ENCODE assay signal across 17 cellular contexts in genomic region chr9:4301302-4301701, GRCh38. TPM values are rescaled to one million over a fixed set of nuclear protein-coding genes. Genes with fewer than 3 reads are reported as not detected.
DNase-seq lines count a peak whose midpoint lies in the region; ATAC-seq, FAIRE-seq and TF ChIP-seq lines count a peak whose summit lies in the region.
"Had no signal": no experiment of that assay in that cellular context is flagged by ENCODE, and none has a peak within 500 bp of the region (broad histone marks: within the 10 kb centered on the region; RNA-seq: fewer than 3 reads in every experiment).

No MANE protein-coding gene starts in this region.

- intact Hi-C loops in CD4-positive, alpha-beta T cell (cut with DNase I, micrococcal nuclease): no loop called here
- intact Hi-C loops in activated CD8-positive, alpha-beta T cell treated with anti-CD3 and anti-CD28 coated beads for 36 hours (cut with micrococcal nuclease): no loop called here

- no peak for DNase-seq in CD4-positive, alpha-beta T cell
- DNase-seq in RCC 7860 (ENCODE audit: low spot score): peak; percentile 30
- DNase-seq in epithelial cell of esophagus (ENCODE audit: low read depth): peak; percentile 76
- no peak for DNase-seq in osteocyte (ENCODE audit: extremely low spot score, unreplicated experiment)
- DNase-seq in activated CD8-positive, alpha-beta T cell treated with anti-CD3 and anti-CD28 coated beads for 36 hours: no peak
- no peak for DNase-seq in KBM-7
- DNase-seq in NCI-H524 treated with DMSO at 0.1 percent for 48 hours (lab: John Stamatoyannopoulos, UW): no peak
- no peak for DNase-seq in COR-L47 (lab: John Stamatoyannopoulos, UW)
- DNase-seq: activated CD4-positive, alpha-beta memory T cell treated with anti-CD3 and anti-CD28 coated beads for 36 hours; gastrocnemius medialis; NCI-H1417; NCI-H69; stimulated activated CD4-positive, alpha-beta T cell treated with anti-CD3 and anti-CD28 coated beads, Interleukin-4, amount 100 ng/mL, for 24 hours; stimulated activated naive CD8-positive, alpha-beta T cell treated with anti-CD3 and anti-CD28 coated beads, Interleukin-15, Interleukin-2, amounts not matched to agents 100 U/mL and 50 U/mL, for 24 hours had no signal

- peaks cover 8% of the 10 kb centered on the region for H3K4me1 Mint-ChIP-seq in CD4-positive, alpha-beta T cell (ENCODE audit: low read depth)
- peaks cover 49% of the 10 kb centered on the region for H3K4me1 Mint-ChIP-seq in osteocyte (ENCODE audit: unreplicated experiment)
- peaks cover 54% of the 10 kb centered on the region for H3K4me1 Mint-ChIP-seq in activated CD8-positive, alpha-beta T cell treated with anti-CD3 and anti-CD28 coated beads for 36 hours (ENCODE audit: low read depth)

- peaks cover 24% of the 10 kb centered on the region for H3K27me3 Mint-ChIP-seq in CD4-positive, alpha-beta T cell
- H3K27me3 Mint-ChIP-seq in osteocyte (ENCODE audit: unreplicated experiment): no peaks in the 10 kb centered on the region
- H3K27me3 Mint-ChIP-seq in activated CD8-positive, alpha-beta T cell treated with anti-CD3 and anti-CD28 coated beads for 36 hours: peaks cover 40% of the 10 kb centered on the region

- H3K27me3 ChIP-seq in CD4-positive, alpha-beta T cell (ENCODE audit: control insufficient read depth, insufficient read depth, low read length): peaks cover 3% of the 10 kb centered on the region
- H3K27me3 ChIP-seq: gastrocnemius medialis had no signal

- TF ChIP-seq CTCF in CD4-positive, alpha-beta T cell (IDR thresholded peaks at IDR 0.05): no peak
- no peak for TF ChIP-seq CTCF in epithelial cell of esophagus (IDR thresholded peaks at IDR 0.05; ENCODE audit: insufficient read depth, low read depth, low read length, missing control alignments)
- no peak for TF ChIP-seq CTCF in osteocyte (IDR thresholded peaks at IDR 0.05)
- no peak for TF ChIP-seq CTCF in activated CD8-positive, alpha-beta T cell treated with anti-CD3 and anti-CD28 coated beads for 36 hours (IDR thresholded peaks at IDR 0.05)

- no peak overlapping the region for H3K4me3 ChIP-seq in epithelial cell of esophagus (ENCODE audit: low read length)
- H3K4me3 ChIP-seq: coronary artery, gastrocnemius medialis had no signal

- no peaks in the 10 kb centered on the region for H3K9me3 ChIP-seq in CD4-positive, alpha-beta T cell (ENCODE audit: control insufficient read depth, low read length)
- H3K9me3 ChIP-seq: gastrocnemius medialis had no signal

- POLR2A ChIA-PET in CD4-positive, alpha-beta T cell (lab: Charles Lee): interaction anchor here (0.7 kb wide), 1 partner anchor 1706 kb away, joined by 3 read pairs; a partner anchor contains a TSS
- POLR2A ChIA-PET in activated CD8-positive, alpha-beta T cell treated with anti-CD3 and anti-CD28 coated beads for 36 hours (lab: Charles Lee): no interaction called here

- in situ Hi-C loops in KBM-7 (cut with MboI; ENCODE audit: low pct_unique_long_range_greater_than_20kb, low sequenced_read_pairs): no loop called here

- no peak for ATAC-seq in CD4-positive, alpha-beta T cell (ENCODE audit: poor library complexity)
- no peak for ATAC-seq in activated CD8-positive, alpha-beta T cell treated with anti-CD3 and anti-CD28 coated beads for 36 hours
- ATAC-seq: gastrocnemius medialis, HepG2 had no signal

- H3K27ac ChIP-seq in CD4-positive, alpha-beta T cell (ENCODE audit: low read depth, low read length): no peak overlapping the region

- CTCF ChIA-PET in CD4-positive, alpha-beta T cell (lab: Charles Lee): no interaction called here
- CTCF ChIA-PET in activated CD8-positive, alpha-beta T cell treated with anti-CD3 and anti-CD28 coated beads for 36 hours (lab: Charles Lee): interaction anchor here (2.7 kb wide), 1 partner anchor 15 kb away, joined by 14 read pairs; no protein-coding TSS in a partner anchor

- no peaks in the 10 kb centered on the region for H3K9me3 Mint-ChIP-seq in CD4-positive, alpha-beta T cell
- no peaks in the 10 kb centered on the region for H3K9me3 Mint-ChIP-seq in osteocyte (ENCODE audit: unreplicated experiment)
- no peaks in the 10 kb centered on the region for H3K9me3 Mint-ChIP-seq in activated CD8-positive, alpha-beta T cell treated with anti-CD3 and anti-CD28 coated beads for 36 hours
- H3K9me3 Mint-ChIP-seq: activated CD4-positive, alpha-beta memory T cell treated with anti-CD3 and anti-CD28 coated beads for 36 hours had no signal

- peaks cover 9% of the 10 kb centered on the region for H3K36me3 Mint-ChIP-seq in CD4-positive, alpha-beta T cell (ENCODE audit: low read depth)
- no peaks in the 10 kb centered on the region for H3K36me3 Mint-ChIP-seq in osteocyte (ENCODE audit: unreplicated experiment)
- no peaks in the 10 kb centered on the region for H3K36me3 Mint-ChIP-seq in activated CD8-positive, alpha-beta T cell treated with anti-CD3 and anti-CD28 coated beads for 36 hours (ENCODE audit: low read depth)
- H3K36me3 Mint-ChIP-seq: activated CD4-positive, alpha-beta memory T cell treated with anti-CD3 and anti-CD28 coated beads for 36 hours had no signal

- peak overlapping the region; percentile 39 for H3K4me3 Mint-ChIP-seq in CD4-positive, alpha-beta T cell
- H3K4me3 Mint-ChIP-seq in osteocyte (ENCODE audit: unreplicated experiment): no peak overlapping the region
- no peak overlapping the region for H3K4me3 Mint-ChIP-seq in activated CD8-positive, alpha-beta T cell treated with anti-CD3 and anti-CD28 coated beads for 36 hours
- H3K4me3 Mint-ChIP-seq: activated CD4-positive, alpha-beta memory T cell treated with anti-CD3 and anti-CD28 coated beads for 36 hours had no signal

- H3K27ac Mint-ChIP-seq in CD4-positive, alpha-beta T cell: no peak overlapping the region
- H3K27ac Mint-ChIP-seq in osteocyte (ENCODE audit: unreplicated experiment): peak overlapping the region; percentile 76
- no peak overlapping the region for H3K27ac Mint-ChIP-seq in activated CD8-positive, alpha-beta T cell treated with anti-CD3 and anti-CD28 coated beads for 36 hours
- H3K27ac Mint-ChIP-seq: activated CD4-positive, alpha-beta memory T cell treated with anti-CD3 and anti-CD28 coated beads for 36 hours had no signal

- FAIRE-seq in RCC 7860 (lab: Jason Lieb, UNC): no peak
- FAIRE-seq: HepG2, islet of Langerhans had no signal

RNA-seq across cellular contexts. Expression of gene GLIS3, which starts 1.4 kb away (rescaled TPM):
- 1 to 10 TPM; 3.1 to 3.2 TPM for total RNA-seq in CD4-positive, alpha-beta T cell
- total RNA-seq in osteocyte: 27.1 and 30.5 TPM in 2 replicates
- total RNA-seq in activated CD8-positive, alpha-beta T cell treated with anti-CD3 and anti-CD28 coated beads for 36 hours: 1 to 10 TPM; 1.5 to 2.1 TPM

Comparison
In these comparisons a context has a peak if more than half of its experiments do, and no peak if none do; other contexts are left out.
1. DNase-seq: peak in RCC 7860 (single experiment) and epithelial cell of esophagus (single experiment); none in CD4-positive, alpha-beta T cell (0 of 10), osteocyte (single experiment), activated CD8-positive, alpha-beta T cell treated with anti-CD3 and anti-CD28 coated beads for 36 hours (single experiment), KBM-7 (single experiment), NCI-H524 treated with DMSO at 0.1 percent for 48 hours (single experiment) and COR-L47 (single experiment).